In genomic region chr6:161233986-161234620, GRCh38 we compare ENCODE assay signal across 9 cellular contexts. TPM values are rescaled to one million over a fixed set of nuclear protein-coding genes. Genes with fewer than 3 reads are reported as not detected.
A peak's percentile ranks its signal among the peaks of the same experiment; 100 is the strongest.
DNase-seq lines count a peak whose midpoint lies in the region; ATAC-seq, FAIRE-seq and TF ChIP-seq lines count a peak whose summit lies in the region.
"Had no signal": no experiment of that assay in that cellular context is flagged by ENCODE, and none has a peak within 500 bp of the region (broad histone marks: within the 10 kb centered on the region; RNA-seq: fewer than 3 reads in every experiment).

No MANE protein-coding gene starts in this region.

- H3K27ac ChIP-seq in kidney (ENCODE audit: low read depth in 2 of 2, low read length in 2 of 2): no peak overlapping the region
- H3K27ac ChIP-seq: pancreas had no signal

- FAIRE-seq in bronchial epithelial cell (lab: Jason Lieb, UNC): no peak
- no peak for FAIRE-seq in kidney (lab: Jason Lieb, UNC)
- FAIRE-seq: pancreas had no signal

- no peaks in the 10 kb centered on the region for H3K27me3 Mint-ChIP-seq in activated CD8-positive, alpha-beta T cell treated with anti-CD3 and anti-CD28 coated beads, Interleukin-2, amount 10 ng/mL, durations not matched to agents 7 days and 5 days (ENCODE audit: low read depth)
- no peaks in the 10 kb centered on the region for H3K27me3 Mint-ChIP-seq in activated T-helper 2 cell treated with anti-CD3 and anti-CD28 coated beads, Interferon-gamma antibody, Interleukin-2, Interleukin-4, amounts not matched to agents 10 μg/mL and 5 μg/mL and 100 μg/mL, durations not matched to agents 14 hours and 24 hours and 36 hours (ENCODE audit: low read depth)

- H3K9ac ChIP-seq in kidney (ENCODE audit: low read length in 2 of 2): no peak overlapping the region

- H3K9me3 Mint-ChIP-seq in activated CD8-positive, alpha-beta T cell treated with anti-CD3 and anti-CD28 coated beads, Interleukin-2, amount 10 ng/mL, durations not matched to agents 7 days and 5 days (ENCODE audit: insufficient read depth): no peaks in the 10 kb centered on the region
- H3K9me3 Mint-ChIP-seq in activated T-helper 2 cell treated with anti-CD3 and anti-CD28 coated beads, Interferon-gamma antibody, Interleukin-2, Interleukin-4, amounts not matched to agents 10 μg/mL and 5 μg/mL and 100 μg/mL, durations not matched to agents 14 hours and 24 hours and 36 hours: peaks cover 6% of the 10 kb centered on the region

- DNase-seq in HS-5 (ENCODE audit: low read depth) (peak; percentile 49), bronchial epithelial cell (ENCODE audit: low read depth) (peak; percentile 71), kidney (peak; percentile 78), superior temporal gyrus (ENCODE audit: extremely low spot score) (peak; percentile 84)
- no peak for DNase-seq in activated CD8-positive, alpha-beta T cell treated with anti-CD3 and anti-CD28 coated beads, Interleukin-2, amount 10 ng/mL, durations not matched to agents 7 days and 5 days
- no peak for DNase-seq in activated T-helper 2 cell treated with anti-CD3 and anti-CD28 coated beads, Interferon-gamma antibody, Interleukin-2, Interleukin-4, amounts not matched to agents 10 μg/mL and 5 μg/mL and 100 μg/mL, durations not matched to agents 14 hours and 24 hours and 36 hours (ENCODE audit: low spot score)

- H3K36me3 ChIP-seq in bronchial epithelial cell (ENCODE audit: control insufficient read depth, insufficient read depth, low read length): no peaks in the 10 kb centered on the region
- no peaks in the 10 kb centered on the region for H3K36me3 ChIP-seq in kidney (ENCODE audit: control insufficient read depth in 1 of 2, insufficient read depth in 2 of 2, low read length in 2 of 2)
- H3K36me3 ChIP-seq: pancreas had no signal

- TF ChIP-seq CTCF in bronchial epithelial cell (IDR thresholded peaks at IDR 0.05; ENCODE audit: insufficient read depth, low read length, severe bottlenecking): no peak
- TF ChIP-seq CTCF in kidney (IDR thresholded peaks at IDR 0.05; ENCODE audit: borderline replicate concordance, extremely low read depth, insufficient read depth): no peak

- no peak overlapping the region for H3K4me3 Mint-ChIP-seq in activated CD8-positive, alpha-beta T cell treated with anti-CD3 and anti-CD28 coated beads, Interleukin-2, amount 10 ng/mL, durations not matched to agents 7 days and 5 days
- H3K4me3 Mint-ChIP-seq in activated T-helper 2 cell treated with anti-CD3 and anti-CD28 coated beads, Interferon-gamma antibody, Interleukin-2, Interleukin-4, amounts not matched to agents 10 μg/mL and 5 μg/mL and 100 μg/mL, durations not matched to agents 14 hours and 24 hours and 36 hours (ENCODE audit: low read depth): no peak overlapping the region

- peaks cover 5 to 6% of the 10 kb centered on the region in 2 donors for H3K4me1 ChIP-seq in kidney (ENCODE audit: control insufficient read depth in 1 of 2, insufficient read depth in 1 of 2, low read depth in 1 of 2, low read length in 2 of 2)

- CTCF ChIA-PET in activated CD8-positive, alpha-beta T cell treated with anti-CD3 and anti-CD28 coated beads, Interleukin-2, amount 10 ng/mL, durations not matched to agents 7 days and 5 days (lab: Charles Lee): interaction anchor here (1.2 kb wide), 1 partner anchor 17 kb away, joined by 3 read pairs; no protein-coding TSS in a partner anchor

- H3K36me3 Mint-ChIP-seq in activated CD8-positive, alpha-beta T cell treated with anti-CD3 and anti-CD28 coated beads, Interleukin-2, amount 10 ng/mL, durations not matched to agents 7 days and 5 days (ENCODE audit: low read depth): peaks cover 5% of the 10 kb centered on the region
- peaks cover 18% of the 10 kb centered on the region for H3K36me3 Mint-ChIP-seq in activated T-helper 2 cell treated with anti-CD3 and anti-CD28 coated beads, Interferon-gamma antibody, Interleukin-2, Interleukin-4, amounts not matched to agents 10 μg/mL and 5 μg/mL and 100 μg/mL, durations not matched to agents 14 hours and 24 hours and 36 hours (ENCODE audit: low read depth)

- peaks cover under 1% of the 10 kb centered on the region for H3K4me1 Mint-ChIP-seq in activated CD8-positive, alpha-beta T cell treated with anti-CD3 and anti-CD28 coated beads, Interleukin-2, amount 10 ng/mL, durations not matched to agents 7 days and 5 days (ENCODE audit: low read depth)
- peaks cover 28% of the 10 kb centered on the region for H3K4me1 Mint-ChIP-seq in activated T-helper 2 cell treated with anti-CD3 and anti-CD28 coated beads, Interferon-gamma antibody, Interleukin-2, Interleukin-4, amounts not matched to agents 10 μg/mL and 5 μg/mL and 100 μg/mL, durations not matched to agents 14 hours and 24 hours and 36 hours (ENCODE audit: low read depth)

- H3K27me3 ChIP-seq in bronchial epithelial cell (ENCODE audit: control insufficient read depth, insufficient read depth, low read length): no peaks in the 10 kb centered on the region
- H3K27me3 ChIP-seq: pancreas had no signal

- H3K9me3 ChIP-seq in kidney (ENCODE audit: control insufficient read depth in 1 of 2, low read length in 2 of 2): no peaks in the 10 kb centered on the region
- H3K9me3 ChIP-seq: pancreas had no signal

- no peak overlapping the region for H3K27ac Mint-ChIP-seq in activated CD8-positive, alpha-beta T cell treated with anti-CD3 and anti-CD28 coated beads, Interleukin-2, amount 10 ng/mL, durations not matched to agents 7 days and 5 days
- no peak overlapping the region for H3K27ac Mint-ChIP-seq in activated T-helper 2 cell treated with anti-CD3 and anti-CD28 coated beads, Interferon-gamma antibody, Interleukin-2, Interleukin-4, amounts not matched to agents 10 μg/mL and 5 μg/mL and 100 μg/mL, durations not matched to agents 14 hours and 24 hours and 36 hours

- no peak overlapping the region for H3K4me3 ChIP-seq in bronchial epithelial cell (ENCODE audit: low read depth, low read length)
- H3K4me3 ChIP-seq in kidney (ENCODE audit: low read length in 2 of 2): no peak overlapping the region
- H3K4me3 ChIP-seq: pancreas had no signal

- POLR2A ChIA-PET in activated CD8-positive, alpha-beta T cell treated with anti-CD3 and anti-CD28 coated beads, Interleukin-2, amount 10 ng/mL, durations not matched to agents 7 days and 5 days (lab: Charles Lee): interaction anchor here (0.5 kb wide), 1 partner anchor 235 kb away, joined by 3 read pairs; no protein-coding TSS in a partner anchor

- intact Hi-C loops in kidney (cut with DNase I): no loop called here
- intact Hi-C loops in activated T-helper 2 cell treated with anti-CD3 and anti-CD28 coated beads, Interferon-gamma antibody, Interleukin-2, Interleukin-4, amounts not matched to agents 10 μg/mL and 5 μg/mL and 100 μg/mL, durations not matched to agents 14 hours and 24 hours and 36 hours (cut with micrococcal nuclease): no loop called here

- no peak for ATAC-seq in activated CD8-positive, alpha-beta T cell treated with anti-CD3 and anti-CD28 coated beads, Interleukin-2, amount 10 ng/mL, durations not matched to agents 7 days and 5 days
- ATAC-seq in HG02763 (IDR thresholded peaks at IDR 0.05; ENCODE audit: unreplicated experiment): no peak
- no peak for ATAC-seq in GM18511 (IDR thresholded peaks at IDR 0.05; ENCODE audit: unreplicated experiment)

RNA-seq across cellular contexts. Expression of gene AGPAT4, which starts 39.8 kb away (rescaled TPM):
- total RNA-seq in bronchial epithelial cell (2.6 and 4.9 TPM in 2 replicates), kidney (12.3 TPM)
- polyA plus RNA-seq in kidney (ENCODE audit: insufficient read depth, low read depth, low replicate concordance): 3.3 TPM
- 1 to 10 TPM; 4.0 to 4.3 TPM for total RNA-seq in activated CD8-positive, alpha-beta T cell treated with anti-CD3 and anti-CD28 coated beads, Interleukin-2, amount 10 ng/mL, durations not matched to agents 7 days and 5 days
- 7.3 and 7.5 TPM in 2 replicates for total RNA-seq in activated T-helper 2 cell treated with anti-CD3 and anti-CD28 coated beads, Interferon-gamma antibody, Interleukin-2, Interleukin-4, amounts not matched to agents 10 μg/mL and 5 μg/mL and 100 μg/mL, durations not matched to agents 14 hours and 24 hours and 36 hours

Comparison
In these comparisons a context has a peak if more than half of its experiments do, and no peak if none do; other contexts are left out.
1. DNase-seq: peak in HS-5 (single experiment), bronchial epithelial cell (single experiment), kidney (single experiment) and superior temporal gyrus (single experiment); none in activated CD8-positive, alpha-beta T cell treated with anti-CD3 and anti-CD28 coated beads, Interleukin-2, amount 10 ng/mL, durations not matched to agents 7 days and 5 days (single experiment) and activated T-helper 2 cell treated with anti-CD3 and anti-CD28 coated beads, Interferon-gamma antibody, Interleukin-2, Interleukin-4, amounts not matched to agents 10 μg/mL and 5 μg/mL and 100 μg/mL, durations not matched to agents 14 hours and 24 hours and 36 hours (single experiment).